ENCODE assay signal across 20 cellular contexts in genomic region chr11:134387501-134387900, GRCh38. TPM values are rescaled to one million over a fixed set of nuclear protein-coding genes. Genes with fewer than 3 reads are reported as not detected.
DNase-seq lines count a peak whose midpoint lies in the region; ATAC-seq and TF ChIP-seq lines count a peak whose summit lies in the region.
"Had no signal": no experiment of that assay in that cellular context is flagged by ENCODE, and none has a peak within 500 bp of the region (broad histone marks: within the 10 kb centered on the region; RNA-seq: fewer than 3 reads in every experiment).

No MANE protein-coding gene starts in this region.

- no peaks in the 10 kb centered on the region for H3K36me3 ChIP-seq in CD8-positive, alpha-beta memory T cell (ENCODE audit: insufficient read depth, low read length)
- H3K36me3 ChIP-seq: BE2C had no signal

- CTCF ChIA-PET in activated CD4-positive, alpha-beta memory T cell treated with anti-CD3 and anti-CD28 coated beads, Interleukin-2, amount 10 ng/mL, durations not matched to agents 7 days and 5 days (lab: Charles Lee) = interaction anchor here (0.8 to 1.5 kb wide), 4 partner anchors 11 to 25 kb away, joined by 3 to 6 read pairs (median 4); no protein-coding TSS in a partner anchor
- CTCF ChIA-PET in activated CD4-positive, alpha-beta memory T cell treated with anti-CD3 and anti-CD28 coated beads for 36 hours (lab: Charles Lee) = no interaction called here
- CTCF ChIA-PET in CD8-positive, alpha-beta memory T cell (lab: Charles Lee) = no interaction called here

- intact Hi-C loops in activated CD4-positive, alpha-beta memory T cell treated with anti-CD3 and anti-CD28 coated beads for 36 hours (cut with micrococcal nuclease) = no loop called here

- peak overlapping the region; percentile 50 for H3K4me3 Mint-ChIP-seq in activated CD4-positive, alpha-beta memory T cell treated with anti-CD3 and anti-CD28 coated beads, Interleukin-2, amount 10 ng/mL, durations not matched to agents 7 days and 5 days
- no peak overlapping the region for H3K4me3 Mint-ChIP-seq in activated CD4-positive, alpha-beta memory T cell treated with anti-CD3 and anti-CD28 coated beads for 36 hours
- peak overlapping the region in 6 of 7 donors; percentile 39 to 74 (median 66) for H3K4me3 Mint-ChIP-seq in CD8-positive, alpha-beta memory T cell
- H3K4me3 Mint-ChIP-seq in brain = no peak overlapping the region
- peak overlapping the region; percentile 64 for H3K4me3 Mint-ChIP-seq in natural killer cell treated with Interleukin-12 subunit alpha and Interleukin-12 subunit beta and Interleukin-15 and Interleukin-18, amount 100 ng/mL, for 72 hours
- H3K4me3 Mint-ChIP-seq: HFFc6 had no signal

- peak in 1 of 2 donors; percentile 8 for ATAC-seq in natural killer cell treated with Interleukin-12 subunit alpha and Interleukin-12 subunit beta and Interleukin-15 and Interleukin-18, amount 100 ng/mL, for 72 hours
- no peak for ATAC-seq in GM19023 (IDR thresholded peaks at IDR 0.05; ENCODE audit: unreplicated experiment)
- ATAC-seq: CD8-positive, alpha-beta T cell had no signal

- H3K27me3 ChIP-seq in CD8-positive, alpha-beta memory T cell (ENCODE audit: insufficient read depth, low read length, poor library complexity, severe bottlenecking) = peaks cover 3% of the 10 kb centered on the region
- H3K27me3 ChIP-seq: BE2C had no signal

- H3K27ac ChIP-seq in CD8-positive, alpha-beta memory T cell (ENCODE audit: low read depth, low read length) = no peak overlapping the region
- H3K27ac ChIP-seq: HL-60, KMS-11 had no signal

- peak overlapping the region; percentile 72 for H3K27ac Mint-ChIP-seq in activated CD4-positive, alpha-beta memory T cell treated with anti-CD3 and anti-CD28 coated beads, Interleukin-2, amount 10 ng/mL, durations not matched to agents 7 days and 5 days
- no peak overlapping the region for H3K27ac Mint-ChIP-seq in activated CD4-positive, alpha-beta memory T cell treated with anti-CD3 and anti-CD28 coated beads for 36 hours
- peak overlapping the region in 4 of 8 donors; percentile 37 to 62 (median 50) for H3K27ac Mint-ChIP-seq in CD8-positive, alpha-beta memory T cell
- H3K27ac Mint-ChIP-seq in brain = peak overlapping the region in 3 of 5 experiments; percentile 39 to 95 (median 90)
- peak overlapping the region in 1 of 2 donors; percentile 64 for H3K27ac Mint-ChIP-seq in natural killer cell treated with Interleukin-12 subunit alpha and Interleukin-12 subunit beta and Interleukin-15 and Interleukin-18, amount 100 ng/mL, for 72 hours
- H3K27ac Mint-ChIP-seq: CD8-positive, alpha-beta T cell; HFFc6 had no signal

- TF ChIP-seq CTCF in brain (conservative IDR thresholded peaks at IDR 0.05) = no peak

- no peaks in the 10 kb centered on the region for H3K9me3 Mint-ChIP-seq in activated CD4-positive, alpha-beta memory T cell treated with anti-CD3 and anti-CD28 coated beads, Interleukin-2, amount 10 ng/mL, durations not matched to agents 7 days and 5 days
- no peaks in the 10 kb centered on the region for H3K9me3 Mint-ChIP-seq in activated CD4-positive, alpha-beta memory T cell treated with anti-CD3 and anti-CD28 coated beads for 36 hours
- no peaks in the 10 kb centered on the region for H3K9me3 Mint-ChIP-seq in CD8-positive, alpha-beta memory T cell
- peaks cover 0 to 4% (median 0%) of the 10 kb centered on the region in 5 experiments for H3K9me3 Mint-ChIP-seq in brain
- H3K9me3 Mint-ChIP-seq in natural killer cell treated with Interleukin-12 subunit alpha and Interleukin-12 subunit beta and Interleukin-15 and Interleukin-18, amount 100 ng/mL, for 72 hours = no peaks in the 10 kb centered on the region
- H3K9me3 Mint-ChIP-seq: CD8-positive, alpha-beta T cell had no signal

- peak; percentile 27 for DNase-seq in activated CD4-positive, alpha-beta memory T cell treated with anti-CD3 and anti-CD28 coated beads, Interleukin-2, amount 10 ng/mL, durations not matched to agents 7 days and 5 days
- DNase-seq in activated CD4-positive, alpha-beta memory T cell treated with anti-CD3 and anti-CD28 coated beads for 36 hours = no peak
- no peak for DNase-seq in CD8-positive, alpha-beta memory T cell
- no peak for DNase-seq in natural killer cell treated with Interleukin-12 subunit alpha and Interleukin-12 subunit beta and Interleukin-15 and Interleukin-18, amount 100 ng/mL, for 72 hours (ENCODE audit: low spot score)
- no peak for DNase-seq in effector CD8-positive, alpha-beta T cell (lab: John Stamatoyannopoulos, UW)
- no peak for DNase-seq in mesenteric fat pad (ENCODE audit: low spot score)
- DNase-seq: BE2C; CD8-positive, alpha-beta T cell; HFFc6; NCI-H1417 treated with DMSO at 0.1 percent for 48 hours; NCI-H187 treated with DMSO at 0.1 percent for 48 hours; NCI-H2227 treated with DMSO at 0.1 percent for 48 hours; NCI-H524; SHP77 treated with DMSO at 0.1 percent for 48 hours had no signal

- H3K36me3 Mint-ChIP-seq in activated CD4-positive, alpha-beta memory T cell treated with anti-CD3 and anti-CD28 coated beads, Interleukin-2, amount 10 ng/mL, durations not matched to agents 7 days and 5 days (ENCODE audit: low read depth) = peaks cover 16% of the 10 kb centered on the region
- no peaks in the 10 kb centered on the region for H3K36me3 Mint-ChIP-seq in activated CD4-positive, alpha-beta memory T cell treated with anti-CD3 and anti-CD28 coated beads for 36 hours
- H3K36me3 Mint-ChIP-seq in CD8-positive, alpha-beta memory T cell = peaks cover 0 to 2% (median 0%) of the 10 kb centered on the region in 3 donors
- peaks cover 22% of the 10 kb centered on the region for H3K36me3 Mint-ChIP-seq in brain
- no peaks in the 10 kb centered on the region for H3K36me3 Mint-ChIP-seq in natural killer cell treated with Interleukin-12 subunit alpha and Interleukin-12 subunit beta and Interleukin-15 and Interleukin-18, amount 100 ng/mL, for 72 hours
- H3K36me3 Mint-ChIP-seq: CD8-positive, alpha-beta T cell had no signal

- POLR2A ChIA-PET in activated CD4-positive, alpha-beta memory T cell treated with anti-CD3 and anti-CD28 coated beads, Interleukin-2, amount 10 ng/mL, durations not matched to agents 7 days and 5 days (lab: Charles Lee) = interaction anchor here (0.9 to 1.9 kb wide), 8 partner anchors 12 to 111 kb away, joined by 3 to 9 read pairs (median 5); partner anchors contain the start of genes B3GAT1 and GLB1L3
- POLR2A ChIA-PET in activated CD4-positive, alpha-beta memory T cell treated with anti-CD3 and anti-CD28 coated beads for 36 hours (lab: Charles Lee) = no interaction called here
- POLR2A ChIA-PET in CD8-positive, alpha-beta memory T cell (lab: Charles Lee) = no interaction called here

- no peaks in the 10 kb centered on the region for H3K9me3 ChIP-seq in CD8-positive, alpha-beta memory T cell (ENCODE audit: low read length)
- H3K9me3 ChIP-seq: BE2C had no signal

- peaks cover 15% of the 10 kb centered on the region for H3K27me3 Mint-ChIP-seq in activated CD4-positive, alpha-beta memory T cell treated with anti-CD3 and anti-CD28 coated beads, Interleukin-2, amount 10 ng/mL, durations not matched to agents 7 days and 5 days
- H3K27me3 Mint-ChIP-seq in activated CD4-positive, alpha-beta memory T cell treated with anti-CD3 and anti-CD28 coated beads for 36 hours = peaks cover 26% of the 10 kb centered on the region
- H3K27me3 Mint-ChIP-seq in CD8-positive, alpha-beta memory T cell = peaks cover 16 to 31% of the 10 kb centered on the region in 2 donors
- no peaks in the 10 kb centered on the region for H3K27me3 Mint-ChIP-seq in brain
- H3K27me3 Mint-ChIP-seq in natural killer cell treated with Interleukin-12 subunit alpha and Interleukin-12 subunit beta and Interleukin-15 and Interleukin-18, amount 100 ng/mL, for 72 hours = no peaks in the 10 kb centered on the region

- H3K4me1 Mint-ChIP-seq in activated CD4-positive, alpha-beta memory T cell treated with anti-CD3 and anti-CD28 coated beads, Interleukin-2, amount 10 ng/mL, durations not matched to agents 7 days and 5 days = peaks cover 64% of the 10 kb centered on the region
- H3K4me1 Mint-ChIP-seq in activated CD4-positive, alpha-beta memory T cell treated with anti-CD3 and anti-CD28 coated beads for 36 hours (ENCODE audit: low read depth) = peaks cover 21% of the 10 kb centered on the region
- peaks cover 22 to 42% (median 29%) of the 10 kb centered on the region in 3 donors for H3K4me1 Mint-ChIP-seq in CD8-positive, alpha-beta memory T cell
- H3K4me1 Mint-ChIP-seq in brain = peaks cover 41% of the 10 kb centered on the region
- peaks cover 47 to 60% of the 10 kb centered on the region in 2 donors for H3K4me1 Mint-ChIP-seq in natural killer cell treated with Interleukin-12 subunit alpha and Interleukin-12 subunit beta and Interleukin-15 and Interleukin-18, amount 100 ng/mL, for 72 hours (ENCODE audit: low read depth in 2 of 2)

- H3K4me1 ChIP-seq in CD8-positive, alpha-beta memory T cell (ENCODE audit: insufficient read depth, low read length) = peaks cover 24% of the 10 kb centered on the region

- no peak overlapping the region for H3K4me3 ChIP-seq in CD8-positive, alpha-beta memory T cell (ENCODE audit: low read length)

RNA-seq across cellular contexts. Expression of gene B3GAT1, which starts 24.5 kb away (rescaled TPM):
- total RNA-seq in activated CD4-positive, alpha-beta memory T cell treated with anti-CD3 and anti-CD28 coated beads, Interleukin-2, amount 10 ng/mL, durations not matched to agents 7 days and 5 days = 10 to 100 TPM; 10.5 to 11.0 TPM
- total RNA-seq in activated CD4-positive, alpha-beta memory T cell treated with anti-CD3 and anti-CD28 coated beads for 36 hours = under 1 TPM; 0.22 to 0.24 TPM
- total RNA-seq in CD8-positive, alpha-beta memory T cell = under 1 TPM; 0.35 to 0.44 TPM
- 0.07 TPM for polyA plus RNA-seq in CD8-positive, alpha-beta memory T cell
- 110 TPM for polyA plus RNA-seq in brain (ENCODE audit: insufficient read depth, low read depth, low replicate concordance)
- total RNA-seq in natural killer cell treated with Interleukin-12 subunit alpha and Interleukin-12 subunit beta and Interleukin-15 and Interleukin-18, amount 100 ng/mL, for 72 hours = 10 to 100 TPM in 1 of 2 donors, 1 to 10 TPM in 1; 5.4 to 10.2 TPM
- 0.32 TPM for total RNA-seq in mesenteric fat pad
- total RNA-seq: HFFc6, M059J, RPMI7951 had no signal

RNA-seq across cellular contexts. Expression of gene GLB1L2, which starts 55.7 kb away (rescaled TPM):
- 1 to 10 TPM; 2.1 to 2.5 TPM for total RNA-seq in activated CD4-positive, alpha-beta memory T cell treated with anti-CD3 and anti-CD28 coated beads, Interleukin-2, amount 10 ng/mL, durations not matched to agents 7 days and 5 days
- 1 to 10 TPM; 3.8 to 4.1 TPM for total RNA-seq in activated CD4-positive, alpha-beta memory T cell treated with anti-CD3 and anti-CD28 coated beads for 36 hours
- total RNA-seq in CD8-positive, alpha-beta memory T cell = 1 to 10 TPM; 8.6 to 9.5 TPM
- polyA plus RNA-seq in CD8-positive, alpha-beta memory T cell = 0.70 TPM
- polyA plus RNA-seq in brain (ENCODE audit: insufficient read depth, low read depth, low replicate concordance) = 15.2 TPM
- total RNA-seq in natural killer cell treated with Interleukin-12 subunit alpha and Interleukin-12 subunit beta and Interleukin-15 and Interleukin-18, amount 100 ng/mL, for 72 hours = 10 to 100 TPM in 1 of 2 donors, 1 to 10 TPM in 1; 1.7 to 15.0 TPM
- total RNA-seq in mesenteric fat pad = 0.29 TPM
- total RNA-seq: HFFc6, M059J had no signal

Comparison
In these comparisons a context has a peak if more than half of its experiments do, and no peak if none do; other contexts are left out.
1. H3K4me3 Mint-ChIP-seq: peak in activated CD4-positive, alpha-beta memory T cell treated with anti-CD3 and anti-CD28 coated beads, Interleukin-2, amount 10 ng/mL, durations not matched to agents 7 days and 5 days (single experiment), CD8-positive, alpha-beta memory T cell (6 of 7) and natural killer cell treated with Interleukin-12 subunit alpha and Interleukin-12 subunit beta and Interleukin-15 and Interleukin-18, amount 100 ng/mL, for 72 hours (single experiment); none in activated CD4-positive, alpha-beta memory T cell treated with anti-CD3 and anti-CD28 coated beads for 36 hours (single experiment) and brain (0 of 5).